Comparison of ENCODE assay signal across 8 cellular contexts in the genomic region with DNA sequence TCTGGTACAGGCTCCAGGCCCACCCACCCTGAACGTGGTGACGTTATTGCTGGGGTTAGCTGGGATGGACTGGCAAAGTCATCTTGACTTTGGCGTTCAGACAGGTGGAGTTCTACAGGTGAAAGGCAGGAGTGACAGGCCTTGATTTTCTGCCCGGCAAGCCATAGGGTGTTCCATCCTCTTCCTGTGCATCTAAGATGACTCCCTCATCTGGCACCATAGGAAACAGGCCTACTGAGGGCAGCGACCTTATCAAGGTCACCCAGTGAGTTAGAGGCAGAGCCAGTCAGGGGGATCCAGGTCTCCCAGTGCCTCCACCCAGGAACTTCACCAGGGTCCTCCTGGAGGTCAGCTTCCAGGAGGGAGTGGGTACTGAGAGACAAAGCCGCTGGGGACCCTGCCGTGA. TPM values are rescaled to one million over a fixed set of nuclear protein-coding genes. Genes with fewer than 3 reads are reported as not detected.
A peak's percentile ranks its signal among the peaks of the same experiment; 100 is the strongest.
DNase-seq lines count a peak whose midpoint lies in the region; ATAC-seq and TF ChIP-seq lines count a peak whose summit lies in the region.

No MANE protein-coding gene starts in this region.

- peaks cover 75% of the 10 kb centered on the region for H3K4me1 Mint-ChIP-seq in WTC11

- POLR2A ChIA-PET in WTC11 (lab: Charles Lee), result interaction anchor here (1.3 to 1.7 kb wide), 2 partner anchors 8 to 18 kb away, joined by 4 to 7 read pairs; no protein-coding TSS in a partner anchor

- H3K27ac Mint-ChIP-seq in WTC11, result peak overlapping the region; percentile 41; the same call in 1 of the 2 replicates

- H3K9me3 Mint-ChIP-seq in WTC11, result no peaks in the 10 kb centered on the region

- H3K4me3 ChIP-seq in GM12865 (ENCODE audit: low read depth, low read length) (peak overlapping the region; percentile 94), fibroblast of villous mesenchyme (ENCODE audit: low read depth, low read length) (peak overlapping the region; percentile 97), skeletal muscle cell (ENCODE audit: low read depth, low read length) (peak overlapping the region; percentile 97)

- CTCF ChIA-PET in WTC11 (lab: Charles Lee), result interaction anchor here (1.0 to 2.2 kb wide), 2 partner anchors 13 to 17 kb away, joined by 3 to 7 read pairs; no protein-coding TSS in a partner anchor

- ATAC-seq in WTC11, result no peak

- H3K4me3 Mint-ChIP-seq in WTC11, result peak overlapping the region; percentile 95

- no peaks in the 10 kb centered on the region for H3K27me3 Mint-ChIP-seq in WTC11 (ENCODE audit: low read depth)

- peaks cover 7% of the 10 kb centered on the region; the same call in 1 of the 2 replicates for H3K36me3 Mint-ChIP-seq in WTC11

- no peak for TF ChIP-seq CTCF in GM12865 (IDR thresholded peaks at IDR 0.05; ENCODE audit: insufficient read depth, low read depth, low read length, missing control alignments)
- no peak for TF ChIP-seq CTCF in WTC11 (IDR thresholded peaks at IDR 0.05)
- TF ChIP-seq CTCF in fibroblast of villous mesenchyme (IDR thresholded peaks at IDR 0.05; ENCODE audit: insufficient read depth, low read depth, low read length), result no peak

- DNase-seq in GM12865 (ENCODE audit: low read depth) (peak; percentile 27), WTC11 (ENCODE audit: low spot score) (no peak), fibroblast of villous mesenchyme (ENCODE audit: low read depth) (no peak), skeletal muscle cell (ENCODE audit: low read depth) (no peak), C1 segment of cervical spinal cord (lab: John Stamatoyannopoulos, UW) (no peak), COLO829 (ENCODE audit: low spot score) (no peak), NCI-H748 (lab: John Stamatoyannopoulos, UW; ENCODE audit: unreplicated experiment) (no peak), inferior parietal cortex (ENCODE audit: extremely low spot score) (no peak)

TF ChIP-seq in WTC11, 78 proteins besides CTCF, POLR2A, EP300 and RAD21 (continues in another document):
- TF ChIP-seq, protein P1, sequence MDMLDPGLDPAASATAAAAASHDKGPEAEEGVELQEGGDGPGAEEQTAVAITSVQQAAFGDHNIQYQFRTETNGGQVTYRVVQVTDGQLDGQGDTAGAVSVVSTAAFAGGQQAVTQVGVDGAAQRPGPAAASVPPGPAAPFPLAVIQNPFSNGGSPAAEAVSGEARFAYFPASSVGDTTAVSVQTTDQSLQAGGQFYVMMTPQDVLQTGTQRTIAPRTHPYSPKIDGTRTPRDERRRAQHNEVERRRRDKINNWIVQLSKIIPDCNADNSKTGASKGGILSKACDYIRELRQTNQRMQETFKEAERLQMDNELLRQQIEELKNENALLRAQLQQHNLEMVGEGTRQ (CRISPR knock-in tag; IDR thresholded peaks at IDR 0.05), result no peak
- TF ChIP-seq, protein P2, sequence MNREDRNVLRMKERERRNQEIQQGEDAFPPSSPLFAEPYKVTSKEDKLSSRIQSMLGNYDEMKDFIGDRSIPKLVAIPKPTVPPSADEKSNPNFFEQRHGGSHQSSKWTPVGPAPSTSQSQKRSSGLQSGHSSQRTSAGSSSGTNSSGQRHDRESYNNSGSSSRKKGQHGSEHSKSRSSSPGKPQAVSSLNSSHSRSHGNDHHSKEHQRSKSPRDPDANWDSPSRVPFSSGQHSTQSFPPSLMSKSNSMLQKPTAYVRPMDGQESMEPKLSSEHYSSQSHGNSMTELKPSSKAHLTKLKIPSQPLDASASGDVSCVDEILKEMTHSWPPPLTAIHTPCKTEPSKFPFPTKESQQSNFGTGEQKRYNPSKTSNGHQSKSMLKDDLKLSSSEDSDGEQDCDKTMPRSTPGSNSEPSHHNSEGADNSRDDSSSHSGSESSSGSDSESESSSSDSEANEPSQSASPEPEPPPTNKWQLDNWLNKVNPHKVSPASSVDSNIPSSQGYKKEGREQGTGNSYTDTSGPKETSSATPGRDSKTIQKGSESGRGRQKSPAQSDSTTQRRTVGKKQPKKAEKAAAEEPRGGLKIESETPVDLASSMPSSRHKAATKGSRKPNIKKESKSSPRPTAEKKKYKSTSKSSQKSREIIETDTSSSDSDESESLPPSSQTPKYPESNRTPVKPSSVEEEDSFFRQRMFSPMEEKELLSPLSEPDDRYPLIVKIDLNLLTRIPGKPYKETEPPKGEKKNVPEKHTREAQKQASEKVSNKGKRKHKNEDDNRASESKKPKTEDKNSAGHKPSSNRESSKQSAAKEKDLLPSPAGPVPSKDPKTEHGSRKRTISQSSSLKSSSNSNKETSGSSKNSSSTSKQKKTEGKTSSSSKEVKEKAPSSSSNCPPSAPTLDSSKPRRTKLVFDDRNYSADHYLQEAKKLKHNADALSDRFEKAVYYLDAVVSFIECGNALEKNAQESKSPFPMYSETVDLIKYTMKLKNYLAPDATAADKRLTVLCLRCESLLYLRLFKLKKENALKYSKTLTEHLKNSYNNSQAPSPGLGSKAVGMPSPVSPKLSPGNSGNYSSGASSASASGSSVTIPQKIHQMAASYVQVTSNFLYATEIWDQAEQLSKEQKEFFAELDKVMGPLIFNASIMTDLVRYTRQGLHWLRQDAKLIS (CRISPR knock-in tag; IDR thresholded peaks at IDR 0.05; ENCODE audit: borderline replicate concordance), result no peak
- no peak for TF ChIP-seq TCF7 (CRISPR knock-in tag; IDR thresholded peaks at IDR 0.05; ENCODE audit: low read depth)
- TF ChIP-seq CBFB (CRISPR knock-in tag; IDR thresholded peaks at IDR 0.05; ENCODE audit: low read depth), result no peak
- TF ChIP-seq JAZF1 (CRISPR knock-in tag; IDR thresholded peaks at IDR 0.05), result no peak
- TF ChIP-seq, protein P3, sequence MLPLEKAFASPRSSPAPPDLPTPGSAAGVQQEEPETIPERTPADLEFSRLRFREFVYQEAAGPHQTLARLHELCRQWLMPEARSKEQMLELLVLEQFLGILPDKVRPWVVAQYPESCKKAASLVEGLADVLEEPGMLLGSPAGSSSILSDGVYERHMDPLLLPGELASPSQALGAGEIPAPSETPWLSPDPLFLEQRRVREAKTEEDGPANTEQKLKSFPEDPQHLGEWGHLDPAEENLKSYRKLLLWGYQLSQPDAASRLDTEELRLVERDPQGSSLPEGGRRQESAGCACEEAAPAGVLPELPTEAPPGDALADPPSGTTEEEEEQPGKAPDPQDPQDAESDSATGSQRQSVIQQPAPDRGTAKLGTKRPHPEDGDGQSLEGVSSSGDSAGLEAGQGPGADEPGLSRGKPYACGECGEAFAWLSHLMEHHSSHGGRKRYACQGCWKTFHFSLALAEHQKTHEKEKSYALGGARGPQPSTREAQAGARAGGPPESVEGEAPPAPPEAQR (CRISPR knock-in tag; IDR thresholded peaks at IDR 0.05), result no peak
- TF ChIP-seq RORB (CRISPR knock-in tag; IDR thresholded peaks at IDR 0.05), result no peak
- no peak for TF ChIP-seq ETV6 (CRISPR knock-in tag; IDR thresholded peaks at IDR 0.05)
- TF ChIP-seq, protein P4, sequence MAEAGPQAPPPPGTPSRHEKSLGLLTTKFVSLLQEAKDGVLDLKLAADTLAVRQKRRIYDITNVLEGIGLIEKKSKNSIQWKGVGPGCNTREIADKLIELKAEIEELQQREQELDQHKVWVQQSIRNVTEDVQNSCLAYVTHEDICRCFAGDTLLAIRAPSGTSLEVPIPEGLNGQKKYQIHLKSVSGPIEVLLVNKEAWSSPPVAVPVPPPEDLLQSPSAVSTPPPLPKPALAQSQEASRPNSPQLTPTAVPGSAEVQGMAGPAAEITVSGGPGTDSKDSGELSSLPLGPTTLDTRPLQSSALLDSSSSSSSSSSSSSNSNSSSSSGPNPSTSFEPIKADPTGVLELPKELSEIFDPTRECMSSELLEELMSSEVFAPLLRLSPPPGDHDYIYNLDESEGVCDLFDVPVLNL (CRISPR knock-in tag; IDR thresholded peaks at IDR 0.05; ENCODE audit: borderline replicate concordance, low read depth), result no peak
- TF ChIP-seq ZNF416 (CRISPR knock-in tag; IDR thresholded peaks at IDR 0.05), result no peak
- TF ChIP-seq HMGA2 (CRISPR knock-in tag; IDR thresholded peaks at IDR 0.05), result no peak
- TF ChIP-seq, protein P5, sequence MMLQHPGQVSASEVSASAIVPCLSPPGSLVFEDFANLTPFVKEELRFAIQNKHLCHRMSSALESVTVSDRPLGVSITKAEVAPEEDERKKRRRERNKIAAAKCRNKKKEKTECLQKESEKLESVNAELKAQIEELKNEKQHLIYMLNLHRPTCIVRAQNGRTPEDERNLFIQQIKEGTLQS (CRISPR knock-in tag; conservative IDR thresholded peaks at IDR 0.05), result no peak
- TF ChIP-seq, protein P6, sequence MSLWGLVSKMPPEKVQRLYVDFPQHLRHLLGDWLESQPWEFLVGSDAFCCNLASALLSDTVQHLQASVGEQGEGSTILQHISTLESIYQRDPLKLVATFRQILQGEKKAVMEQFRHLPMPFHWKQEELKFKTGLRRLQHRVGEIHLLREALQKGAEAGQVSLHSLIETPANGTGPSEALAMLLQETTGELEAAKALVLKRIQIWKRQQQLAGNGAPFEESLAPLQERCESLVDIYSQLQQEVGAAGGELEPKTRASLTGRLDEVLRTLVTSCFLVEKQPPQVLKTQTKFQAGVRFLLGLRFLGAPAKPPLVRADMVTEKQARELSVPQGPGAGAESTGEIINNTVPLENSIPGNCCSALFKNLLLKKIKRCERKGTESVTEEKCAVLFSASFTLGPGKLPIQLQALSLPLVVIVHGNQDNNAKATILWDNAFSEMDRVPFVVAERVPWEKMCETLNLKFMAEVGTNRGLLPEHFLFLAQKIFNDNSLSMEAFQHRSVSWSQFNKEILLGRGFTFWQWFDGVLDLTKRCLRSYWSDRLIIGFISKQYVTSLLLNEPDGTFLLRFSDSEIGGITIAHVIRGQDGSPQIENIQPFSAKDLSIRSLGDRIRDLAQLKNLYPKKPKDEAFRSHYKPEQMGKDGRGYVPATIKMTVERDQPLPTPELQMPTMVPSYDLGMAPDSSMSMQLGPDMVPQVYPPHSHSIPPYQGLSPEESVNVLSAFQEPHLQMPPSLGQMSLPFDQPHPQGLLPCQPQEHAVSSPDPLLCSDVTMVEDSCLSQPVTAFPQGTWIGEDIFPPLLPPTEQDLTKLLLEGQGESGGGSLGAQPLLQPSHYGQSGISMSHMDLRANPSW (CRISPR knock-in tag; conservative IDR thresholded peaks at IDR 0.05; ENCODE audit: low read depth), result no peak
- TF ChIP-seq ZBTB21 (CRISPR knock-in tag; IDR thresholded peaks at IDR 0.05; ENCODE audit: borderline replicate concordance), result no peak

RNA-seq across cellular contexts. Expression of a gene that starts 41.6 kb away (rescaled TPM):
- 218 to 220 TPM (median 219 TPM) in 3 replicates for total RNA-seq in WTC11 (2021)
- total RNA-seq in fibroblast of villous mesenchyme, result 86.7 and 91.1 TPM in 2 replicates
